In the genomic region with DNA sequence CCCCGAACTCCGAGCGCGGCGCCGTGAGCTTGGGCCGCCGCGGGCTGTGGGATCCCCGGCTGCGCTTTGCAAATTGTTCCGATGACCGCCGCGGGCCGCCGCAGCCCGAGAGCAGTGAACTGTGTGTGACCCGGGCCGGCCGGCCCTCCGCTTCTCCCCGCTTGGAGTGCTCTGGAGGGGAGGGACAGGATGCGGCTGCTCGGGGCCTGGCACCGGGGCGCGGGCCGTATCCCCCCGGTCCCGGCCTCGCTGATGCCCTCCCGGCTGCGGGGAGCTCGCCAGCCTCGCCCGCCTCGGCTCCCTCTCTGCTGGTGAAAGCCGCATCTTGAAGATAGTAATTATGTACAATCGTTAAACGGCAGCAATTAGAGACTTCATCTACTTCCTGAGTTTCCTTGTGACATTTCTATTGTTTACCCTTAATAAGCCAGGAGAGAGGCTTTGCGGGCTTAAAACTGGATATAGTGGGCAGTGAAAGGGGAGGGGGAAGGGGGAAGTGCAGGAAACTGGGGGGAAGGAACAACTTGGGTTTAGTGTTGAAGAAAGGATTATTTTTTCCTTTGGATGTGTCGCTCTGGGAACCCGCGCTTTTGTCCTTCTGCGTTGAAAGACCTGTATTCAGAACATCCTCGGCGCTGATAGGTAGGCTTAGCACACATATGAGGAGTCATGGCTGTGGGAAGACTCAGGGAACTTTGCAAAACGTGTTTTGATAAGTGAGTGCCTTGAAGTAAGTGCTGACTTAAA, we compare ENCODE assay signal across 8 cellular contexts. TPM values are rescaled to one million over a fixed set of nuclear protein-coding genes. Genes with fewer than 3 reads are reported as not detected.
A peak's percentile ranks its signal among the peaks of the same experiment; 100 is the strongest.
DNase-seq lines count a peak whose midpoint lies in the region; ATAC-seq lines count a peak whose summit lies in the region.

No MANE protein-coding gene starts in this region.

- peak overlapping the region; percentile 96 for H3K4me2 ChIP-seq in trophoblast cell (ENCODE audit: low read length)

- in situ Hi-C loops in ACHN (cut with HindIII; ENCODE audit: low pct_ligation_motif_present, low pct_unique_long_range_greater_than_20kb, low sequenced_read_pairs) = no loop called here

- no peaks in the 10 kb centered on the region for H3K36me3 Mint-ChIP-seq in activated naive CD8-positive, alpha-beta T cell treated with anti-CD3 and anti-CD28 coated beads, Interleukin-2, amount 50 U/mL, for 24 hours (ENCODE audit: low read depth)

- H3K36me3 ChIP-seq in trophoblast cell (ENCODE audit: control insufficient read depth in 1 of 2, insufficient read depth in 2 of 2, low read length in 2 of 2) = no peaks in the 10 kb centered on the region

- DNase-seq in ELR (ENCODE audit: low read depth) (peak; percentile 19), RKO (ENCODE audit: low spot score) (peak; percentile 8), left ventricle myocardium superior (peak; percentile 68), trophoblast cell (peak in 1 of 2 donors; percentile 41), cerebellum (ENCODE audit: low spot score) (no peak), ACHN (no peak)
- DNase-seq in activated naive CD8-positive, alpha-beta T cell treated with anti-CD3 and anti-CD28 coated beads, Interleukin-2, amount 50 U/mL, for 24 hours = peak; percentile 48

- peak overlapping the region; percentile 27 for H2BK5ac ChIP-seq in trophoblast cell (ENCODE audit: low read depth, low read length, poor library complexity)

- no peak overlapping the region for H3K4ac ChIP-seq in trophoblast cell (ENCODE audit: low read depth, low read length)

- H3K27ac ChIP-seq in trophoblast cell (ENCODE audit: low read depth, low read length) = no peak overlapping the region

- no CpG with 5 or more reads among the region's 49 CpGs for WGBS in trophoblast cell (ENCODE audit: extremely low coverage, insufficient coverage, insufficient read length)

- peak overlapping the region; percentile 59 for H3K9ac ChIP-seq in trophoblast cell (ENCODE audit: low read length)

- no peak overlapping the region for H2BK12ac ChIP-seq in trophoblast cell (ENCODE audit: low read length)

- peaks cover 34% of the 10 kb centered on the region for H3K4me1 Mint-ChIP-seq in activated naive CD8-positive, alpha-beta T cell treated with anti-CD3 and anti-CD28 coated beads, Interleukin-2, amount 50 U/mL, for 24 hours

- H2AFZ ChIP-seq in trophoblast cell (ENCODE audit: insufficient read depth, low read length, poor library complexity) = peak overlapping the region; percentile 97

- ATAC-seq in HG03039 (IDR thresholded peaks at IDR 0.05; ENCODE audit: unreplicated experiment) (peak; percentile 24), left ventricle myocardium superior (peak; percentile 64)
- peak; percentile 40 for ATAC-seq in activated naive CD8-positive, alpha-beta T cell treated with anti-CD3 and anti-CD28 coated beads, Interleukin-2, amount 50 U/mL, for 24 hours

- no peak overlapping the region for H3K14ac ChIP-seq in trophoblast cell (ENCODE audit: low read length)

- H2BK120ac ChIP-seq in trophoblast cell (ENCODE audit: insufficient read depth, low read length, poor library complexity) = no peak overlapping the region

- H4K12ac ChIP-seq in trophoblast cell (ENCODE audit: low read depth, low read length) = no peak overlapping the region

- intact Hi-C loops in left ventricle myocardium superior (cut with micrococcal nuclease) = no loop called here

- H3K27me3 Mint-ChIP-seq in activated naive CD8-positive, alpha-beta T cell treated with anti-CD3 and anti-CD28 coated beads, Interleukin-2, amount 50 U/mL, for 24 hours = peaks cover 13% of the 10 kb centered on the region

- H4K8ac ChIP-seq in trophoblast cell (ENCODE audit: low read depth, low read length) = peak overlapping the region; percentile 33

- no peak overlapping the region for H3K18ac ChIP-seq in trophoblast cell (ENCODE audit: low read length)

- no peak overlapping the region for H2AK5ac ChIP-seq in trophoblast cell (ENCODE audit: low read length)

- peaks cover 2% of the 10 kb centered on the region for H3K79me2 ChIP-seq in trophoblast cell (ENCODE audit: control insufficient read depth, insufficient read depth, low read length, poor library complexity)

- peak overlapping the region; percentile 79 for H3K4me3 Mint-ChIP-seq in activated naive CD8-positive, alpha-beta T cell treated with anti-CD3 and anti-CD28 coated beads, Interleukin-2, amount 50 U/mL, for 24 hours

- no peaks in the 10 kb centered on the region for H3K9me3 ChIP-seq in trophoblast cell (ENCODE audit: insufficient read depth, low read depth, low read length)

- no peaks in the 10 kb centered on the region for H3K9me3 Mint-ChIP-seq in activated naive CD8-positive, alpha-beta T cell treated with anti-CD3 and anti-CD28 coated beads, Interleukin-2, amount 50 U/mL, for 24 hours

- peak overlapping the region; percentile 20 for H3K27ac Mint-ChIP-seq in activated naive CD8-positive, alpha-beta T cell treated with anti-CD3 and anti-CD28 coated beads, Interleukin-2, amount 50 U/mL, for 24 hours

- H3K23ac ChIP-seq in trophoblast cell (ENCODE audit: low read length) = no peak overlapping the region

- H4K91ac ChIP-seq in trophoblast cell (ENCODE audit: low read depth, low read length) = peak overlapping the region; percentile 6

- H3K4me3 ChIP-seq in trophoblast cell (ENCODE audit: low read depth, low read length) = peak overlapping the region; percentile 85

- peaks cover 6% of the 10 kb centered on the region for H3K27me3 ChIP-seq in trophoblast cell (ENCODE audit: insufficient read depth, low read length)

- H3K79me1 ChIP-seq in trophoblast cell (ENCODE audit: low read length) = peaks cover 11% of the 10 kb centered on the region

- H3K4me1 ChIP-seq in trophoblast cell (ENCODE audit: control insufficient read depth in 1 of 2, insufficient read depth in 2 of 2, low read length in 2 of 2) = peaks cover 0 to 4% of the 10 kb centered on the region in 2 experiments

RNA-seq across cellular contexts. Expression of gene PELI2, which starts 1.2 kb away (rescaled TPM):
- total RNA-seq in left ventricle myocardium superior (1.6 TPM), cerebellum (55.0 TPM)
- 1.4 and 1.5 TPM in 2 replicates for polyA plus RNA-seq in trophoblast cell (2013)

Comparison
In these comparisons a context has a peak if more than half of its experiments do, and no peak if none do; other contexts are left out.
1. DNase-seq: peak in ELR (single experiment), RKO (single experiment), activated naive CD8-positive, alpha-beta T cell treated with anti-CD3 and anti-CD28 coated beads, Interleukin-2, amount 50 U/mL, for 24 hours (single experiment) and left ventricle myocardium superior (single experiment); none in cerebellum (single experiment) and ACHN (single experiment).
2. RNA of gene PELI2, which starts 1.2 kb away (total RNA-seq): 55.0 TPM in cerebellum (single experiment); 1.6 TPM in left ventricle myocardium superior (single experiment); every median in the first group is over 10 times any median in the second.
3. Peak in every context shown above with its lines, with median percentiles within 50 percentile points of each other: ATAC-seq.